Comparison of ENCODE assay signal across 23 cellular contexts in the genomic region with DNA sequence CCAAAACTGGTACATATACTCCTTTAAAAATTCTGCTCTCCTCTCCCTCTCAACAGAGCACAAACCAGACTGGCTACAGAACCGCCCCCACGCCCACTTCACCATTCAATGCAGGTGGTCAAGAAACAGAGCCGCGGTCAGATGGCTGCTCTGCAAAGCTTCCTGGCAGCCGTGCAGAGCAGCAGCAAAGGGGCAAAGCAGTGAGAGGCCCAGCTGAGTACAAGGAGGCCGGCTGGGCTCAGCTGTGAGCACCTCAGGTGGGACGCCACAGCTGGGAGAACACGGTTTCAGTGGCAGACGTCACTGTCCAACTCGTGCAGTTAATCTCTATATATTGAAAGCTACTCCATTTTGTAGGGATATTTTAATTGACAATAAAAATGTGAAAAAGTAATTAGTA. TPM values are rescaled to one million over a fixed set of nuclear protein-coding genes. Genes with fewer than 3 reads are reported as not detected.
"Had no signal": no experiment of that assay in that cellular context is flagged by ENCODE, and none has a peak within 500 bp of the region (broad histone marks: within the 10 kb centered on the region; RNA-seq: fewer than 3 reads in every experiment).

No MANE protein-coding gene starts in this region.

- H3K9me3 ChIP-seq: esophagus squamous epithelium, psoas muscle, thoracic aorta, tibial nerve, vagina had no signal

- H3K36me3 Mint-ChIP-seq: immature natural killer cell; memory B cell; natural killer cell; stimulated activated naive B cell treated with anti-CD40 and anti-IgM and Interleukin-4, amounts not matched to agents 10 μg/mL and 1 μg/mL and 100 μg/mL, for 72 hours had no signal

- H3K4me1 Mint-ChIP-seq: immature natural killer cell; memory B cell; natural killer cell; stimulated activated naive B cell treated with anti-CD40 and anti-IgM and Interleukin-4, amounts not matched to agents 10 μg/mL and 1 μg/mL and 100 μg/mL, for 72 hours had no signal

- H3K4me3 ChIP-seq: coronary artery, esophagus squamous epithelium, lung, psoas muscle, thoracic aorta, tibial nerve, vagina had no signal

- DNase-seq: dermis blood vessel endothelial cell; effector memory CD4-positive, alpha-beta T cell; erythroblast; esophagus squamous epithelium; hypothalamus; immature natural killer cell; islet precursor cell; left ventricle myocardium superior; natural killer cell; nucleus accumbens; right cardiac atrium; small intestine; stimulated activated CD4-positive, alpha-beta T cell treated with anti-CD3 and anti-CD28 coated beads, Interleukin-15, amount 100 ng/mL, for 24 hours; stimulated activated CD4-positive, alpha-beta T cell treated with anti-CD3 and anti-CD28 coated beads, Interleukin-2, amount 100 ng/mL, for 48 hours; stimulated activated naive B cell treated with anti-CD40 and anti-IgM and Interleukin-4, amounts not matched to agents 10 μg/mL and 1 μg/mL and 100 μg/mL, for 72 hours had no signal

- H3K4me3 Mint-ChIP-seq: immature natural killer cell; memory B cell; natural killer cell; stimulated activated naive B cell treated with anti-CD40 and anti-IgM and Interleukin-4, amounts not matched to agents 10 μg/mL and 1 μg/mL and 100 μg/mL, for 72 hours; stimulated activated naive CD8-positive, alpha-beta T cell treated with anti-CD3 and anti-CD28 coated beads, Interleukin-15, Interleukin-2, amounts not matched to agents 100 ng/mL and 50 ng/mL, for 24 hours had no signal

- ATAC-seq: left ventricle myocardium superior; natural killer cell; psoas muscle; right cardiac atrium; stimulated activated naive B cell treated with anti-CD40 and anti-IgM and Interleukin-4, amounts not matched to agents 10 μg/mL and 1 μg/mL and 100 μg/mL, for 72 hours had no signal

- H3K27me3 ChIP-seq: esophagus squamous epithelium, tibial nerve, vagina had no signal

- H3K4me1 ChIP-seq: psoas muscle, tibial nerve, vagina had no signal

- H3K9me3 Mint-ChIP-seq: immature natural killer cell; memory B cell; natural killer cell; stimulated activated naive B cell treated with anti-CD40 and anti-IgM and Interleukin-4, amounts not matched to agents 10 μg/mL and 1 μg/mL and 100 μg/mL, for 72 hours; stimulated activated naive CD8-positive, alpha-beta T cell treated with anti-CD3 and anti-CD28 coated beads, Interleukin-15, Interleukin-2, amounts not matched to agents 100 ng/mL and 50 ng/mL, for 24 hours had no signal

- H3K27ac ChIP-seq: coronary artery, esophagus squamous epithelium, psoas muscle, thoracic aorta, tibial nerve, vagina had no signal

- H3K36me3 ChIP-seq: thoracic aorta had no signal

- H3K27ac Mint-ChIP-seq: immature natural killer cell; memory B cell; natural killer cell; stimulated activated naive B cell treated with anti-CD40 and anti-IgM and Interleukin-4, amounts not matched to agents 10 μg/mL and 1 μg/mL and 100 μg/mL, for 72 hours; stimulated activated naive CD8-positive, alpha-beta T cell treated with anti-CD3 and anti-CD28 coated beads, Interleukin-15, Interleukin-2, amounts not matched to agents 100 ng/mL and 50 ng/mL, for 24 hours had no signal

RNA-seq across cellular contexts. Expression of a gene that starts 8.3 kb away (rescaled TPM):
- total RNA-seq: natural killer cell had no signal
